Comparison of ENCODE assay signal across 8 cellular contexts in the genomic region with DNA sequence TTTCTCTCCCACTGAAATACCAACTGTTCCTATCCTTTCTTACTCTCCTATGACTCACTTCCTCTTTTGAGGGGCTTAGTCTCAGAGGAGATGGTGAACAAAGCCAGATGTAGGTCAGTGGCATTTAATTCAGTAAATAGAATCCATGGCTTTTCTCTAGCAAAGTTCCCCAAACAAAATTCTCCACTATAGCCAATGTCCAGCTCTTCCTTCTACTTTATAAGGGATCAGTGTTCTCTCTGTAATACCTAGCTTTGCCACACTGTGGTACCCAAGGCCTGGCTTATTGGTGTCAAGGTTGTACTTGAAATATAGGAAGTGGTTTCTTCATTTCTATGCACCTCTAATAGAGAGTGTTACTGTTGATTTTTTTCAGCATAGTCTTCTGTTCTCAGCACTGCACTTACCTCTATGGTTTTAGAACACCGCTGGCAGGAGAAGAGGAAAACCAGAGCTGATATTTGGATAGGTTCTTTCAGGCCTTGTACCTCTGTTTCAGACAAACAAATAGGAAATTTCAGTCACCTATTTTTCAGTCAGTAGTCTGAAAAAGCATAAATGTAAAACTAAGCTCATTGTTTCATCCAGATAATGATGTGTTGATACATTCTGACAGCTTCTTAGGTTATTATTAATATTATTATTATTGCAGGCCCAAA. TPM values are rescaled to one million over a fixed set of nuclear protein-coding genes. Genes with fewer than 3 reads are reported as not detected.
DNase-seq lines count a peak whose midpoint lies in the region; ATAC-seq, FAIRE-seq and TF ChIP-seq lines count a peak whose summit lies in the region.

No MANE protein-coding gene starts in this region.

- no peak for TF ChIP-seq EP300 in Ishikawa (IDR thresholded peaks at IDR 0.05; ENCODE audit: borderline replicate concordance)

- H3K27ac ChIP-seq in pancreas (no peak overlapping the region), aorta (ENCODE audit: low read depth in 1 of 2, low read length in 2 of 2) (no peak overlapping the region)

- DNase-seq in GDM1 (lab: John Stamatoyannopoulos, UW), result peak; percentile 51
- DNase-seq in RKO (ENCODE audit: low spot score), result peak; percentile 90
- peak; percentile 17 for DNase-seq in activated T-helper 9 cell treated with anti-CD3 and anti-CD28 coated beads, Interleukin-2, amount 50 U/mL, for 16 hours (ENCODE audit: low read depth)
- DNase-seq in foreskin melanocyte, result peak; percentile 73
- DNase-seq in pancreas, result peak in 4 of 6 donors; percentile 34 to 72 (median 40)
- peak in 1 of 2 donors; percentile 50 for DNase-seq in aorta

- WGBS in pancreas, 2 donors, result 10 to 17% methylated on average over 1 of the region's 1 CpG
- 55 to 56% methylated on average over 1 of the region's 1 CpG for WGBS in aorta, 2 donors

- H3K4me3 ChIP-seq in pancreas (no peak overlapping the region), aorta (ENCODE audit: low read length in 2 of 2) (no peak overlapping the region)

- TF ChIP-seq CTCF in pancreas (IDR thresholded peaks at IDR 0.05), result peak; percentile 33 to 66 (median 62)

- TF ChIP-seq RAD21 in Ishikawa (IDR thresholded peaks at IDR 0.05; ENCODE audit: low read depth), result peak; percentile 87

- H3K27me3 ChIP-seq in pancreas (no peaks in the 10 kb centered on the region), aorta (ENCODE audit: control insufficient read depth in 1 of 2, insufficient read depth in 2 of 2, low read length in 1 of 2) (no peaks in the 10 kb centered on the region)

- peak; percentile 82 for FAIRE-seq in pancreas (lab: Jason Lieb, UNC)

- H3K36me3 ChIP-seq in pancreas, result no peaks in the 10 kb centered on the region
- H3K36me3 ChIP-seq in aorta (ENCODE audit: control insufficient read depth in 1 of 2, insufficient read depth in 2 of 2, low read length in 1 of 2), result no peaks in the 10 kb centered on the region

- intact Hi-C loops in pancreas (cut with DNase I), result loop anchor here in 1 of 3 donors (5.0 kb wide), 1 partner anchor 149 kb away; no protein-coding TSS in a partner anchor
- intact Hi-C loops in aorta (cut with DNase I), result loop anchor here (2.0 kb wide), 2 partner anchors 146 to 148 kb away; no protein-coding TSS in a partner anchor

- H3K4me1 ChIP-seq in pancreas (peaks cover 0 to 6% (median 0%) of the 10 kb centered on the region in 3 donors), aorta (ENCODE audit: control insufficient read depth in 1 of 2, insufficient read depth in 2 of 2, low read length in 2 of 2) (no peaks in the 10 kb centered on the region)

- no peaks in the 10 kb centered on the region for H3K9me3 ChIP-seq in pancreas
- H3K9me3 ChIP-seq in aorta (ENCODE audit: control insufficient read depth, low read length), result no peaks in the 10 kb centered on the region

- ATAC-seq in GM21737 (IDR thresholded peaks at IDR 0.05; ENCODE audit: unreplicated experiment) (peak; percentile 99), pancreas (peak; percentile 86 to 100 (median 98)), aorta (ENCODE audit: low FRiP score) (peak; percentile 88)

TF ChIP-seq in Ishikawa, 13 proteins besides CTCF, POLR2A, EP300 and RAD21:
- TF ChIP-seq, protein P1, sequence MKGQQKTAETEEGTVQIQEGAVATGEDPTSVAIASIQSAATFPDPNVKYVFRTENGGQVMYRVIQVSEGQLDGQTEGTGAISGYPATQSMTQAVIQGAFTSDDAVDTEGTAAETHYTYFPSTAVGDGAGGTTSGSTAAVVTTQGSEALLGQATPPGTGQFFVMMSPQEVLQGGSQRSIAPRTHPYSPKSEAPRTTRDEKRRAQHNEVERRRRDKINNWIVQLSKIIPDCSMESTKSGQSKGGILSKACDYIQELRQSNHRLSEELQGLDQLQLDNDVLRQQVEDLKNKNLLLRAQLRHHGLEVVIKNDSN (IDR thresholded peaks at IDR 0.05), result no peak
- TF ChIP-seq FOXM1 (IDR thresholded peaks at IDR 0.05; ENCODE audit: borderline replicate concordance, low read depth) (no peak), NFIC (IDR thresholded peaks at IDR 0.05) (no peak), ZBTB7A (IDR thresholded peaks at IDR 0.05; ENCODE audit: low read depth) (no peak), TEAD4 (IDR thresholded peaks at IDR 0.05) (no peak), TAF1 (IDR thresholded peaks at IDR 0.05; ENCODE audit: low read depth) (no peak), EGR1 (IDR thresholded peaks at IDR 0.05) (no peak), CEBPB (IDR thresholded peaks at IDR 0.05) (no peak), CREB1 (IDR thresholded peaks at IDR 0.05; ENCODE audit: low read depth) (no peak), TCF12 (IDR thresholded peaks at IDR 0.05; ENCODE audit: low read depth) (no peak), YY1 (IDR thresholded peaks at IDR 0.05; ENCODE audit: low read depth) (no peak)
- TF ChIP-seq, protein P2, sequence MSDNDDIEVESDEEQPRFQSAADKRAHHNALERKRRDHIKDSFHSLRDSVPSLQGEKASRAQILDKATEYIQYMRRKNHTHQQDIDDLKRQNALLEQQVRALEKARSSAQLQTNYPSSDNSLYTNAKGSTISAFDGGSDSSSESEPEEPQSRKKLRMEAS (IDR thresholded peaks at IDR 0.05), result no peak
- TF ChIP-seq, protein P3, sequence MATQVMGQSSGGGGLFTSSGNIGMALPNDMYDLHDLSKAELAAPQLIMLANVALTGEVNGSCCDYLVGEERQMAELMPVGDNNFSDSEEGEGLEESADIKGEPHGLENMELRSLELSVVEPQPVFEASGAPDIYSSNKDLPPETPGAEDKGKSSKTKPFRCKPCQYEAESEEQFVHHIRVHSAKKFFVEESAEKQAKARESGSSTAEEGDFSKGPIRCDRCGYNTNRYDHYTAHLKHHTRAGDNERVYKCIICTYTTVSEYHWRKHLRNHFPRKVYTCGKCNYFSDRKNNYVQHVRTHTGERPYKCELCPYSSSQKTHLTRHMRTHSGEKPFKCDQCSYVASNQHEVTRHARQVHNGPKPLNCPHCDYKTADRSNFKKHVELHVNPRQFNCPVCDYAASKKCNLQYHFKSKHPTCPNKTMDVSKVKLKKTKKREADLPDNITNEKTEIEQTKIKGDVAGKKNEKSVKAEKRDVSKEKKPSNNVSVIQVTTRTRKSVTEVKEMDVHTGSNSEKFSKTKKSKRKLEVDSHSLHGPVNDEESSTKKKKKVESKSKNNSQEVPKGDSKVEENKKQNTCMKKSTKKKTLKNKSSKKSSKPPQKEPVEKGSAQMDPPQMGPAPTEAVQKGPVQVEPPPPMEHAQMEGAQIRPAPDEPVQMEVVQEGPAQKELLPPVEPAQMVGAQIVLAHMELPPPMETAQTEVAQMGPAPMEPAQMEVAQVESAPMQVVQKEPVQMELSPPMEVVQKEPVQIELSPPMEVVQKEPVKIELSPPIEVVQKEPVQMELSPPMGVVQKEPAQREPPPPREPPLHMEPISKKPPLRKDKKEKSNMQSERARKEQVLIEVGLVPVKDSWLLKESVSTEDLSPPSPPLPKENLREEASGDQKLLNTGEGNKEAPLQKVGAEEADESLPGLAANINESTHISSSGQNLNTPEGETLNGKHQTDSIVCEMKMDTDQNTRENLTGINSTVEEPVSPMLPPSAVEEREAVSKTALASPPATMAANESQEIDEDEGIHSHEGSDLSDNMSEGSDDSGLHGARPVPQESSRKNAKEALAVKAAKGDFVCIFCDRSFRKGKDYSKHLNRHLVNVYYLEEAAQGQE (IDR thresholded peaks at IDR 0.05; ENCODE audit: low read depth), result no peak
TF ChIP-seq in Ishikawa: peak in this region for 0.

RNA-seq across cellular contexts. Expression of a gene that starts 40.6 kb away (rescaled TPM):
- total RNA-seq in pancreas (10 to 100 TPM in 1 of 6 donors, 1 to 10 TPM in 5; 1.3 to 12.6 (median 1.8) TPM), aorta (1 to 10 TPM; 5.2 to 8.0 TPM)
- polyA plus RNA-seq in pancreas (under 1 TPM; 0.30 to 0.61 TPM), aorta (1 to 10 TPM in 1 of 2 donors, under 1 TPM in 1; 0.50 to 2.0 TPM)
